Comparison of ENCODE assay signal across 15 cellular contexts in the genomic region with DNA sequence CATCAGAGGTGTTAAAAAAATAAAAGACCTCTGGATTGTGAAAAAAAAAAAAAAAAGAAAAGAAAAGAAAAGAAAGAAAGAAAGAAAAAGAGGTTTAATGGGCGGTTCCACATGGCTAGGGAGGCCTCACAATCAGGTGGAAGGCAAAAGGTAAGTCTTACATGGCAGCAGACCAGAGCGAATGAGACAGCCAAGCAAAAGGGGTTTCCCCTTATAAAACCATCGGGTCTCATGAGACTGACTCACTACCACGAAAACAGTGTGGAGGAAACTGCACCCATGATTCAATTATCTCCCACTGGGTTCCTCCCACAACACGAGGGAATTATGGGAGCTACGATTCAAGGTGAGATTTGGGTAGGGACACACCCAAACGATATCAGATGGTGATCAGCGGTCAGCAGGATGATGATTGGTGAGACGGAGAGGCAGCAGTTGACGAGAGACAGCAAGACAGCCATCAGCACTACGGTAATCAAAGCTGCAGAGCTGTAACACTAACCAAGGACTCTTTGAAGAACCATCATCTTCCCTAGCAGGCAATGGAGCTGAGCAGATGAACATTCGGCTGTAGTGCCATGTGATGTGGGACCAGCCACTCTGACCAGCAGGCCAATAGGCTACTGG. TPM values are rescaled to one million over a fixed set of nuclear protein-coding genes. Genes with fewer than 3 reads are reported as not detected.
DNase-seq lines count a peak whose midpoint lies in the region; ATAC-seq and TF ChIP-seq lines count a peak whose summit lies in the region.
"Had no signal": no experiment of that assay in that cellular context is flagged by ENCODE, and none has a peak within 500 bp of the region (broad histone marks: within the 10 kb centered on the region; RNA-seq: fewer than 3 reads in every experiment).

No MANE protein-coding gene starts in this region.

- intact Hi-C loops in mammary epithelial cell (cut with micrococcal nuclease): no loop called here

- H2AFZ ChIP-seq in mammary epithelial cell (ENCODE audit: low read depth, low read length): no peak overlapping the region

- peaks cover 7% of the 10 kb centered on the region for H3K27me3 Mint-ChIP-seq in mesothelial cell of epicardium (ENCODE audit: low read depth)
- peaks cover 31% of the 10 kb centered on the region for H3K27me3 Mint-ChIP-seq in chondrocyte (ENCODE audit: low read depth)

- no peaks in the 10 kb centered on the region for H3K4me1 ChIP-seq in mammary epithelial cell (ENCODE audit: insufficient read depth, low read length)

- H3K79me2 ChIP-seq in mammary epithelial cell (ENCODE audit: insufficient read depth, low read length): no peaks in the 10 kb centered on the region

- peaks cover under 1% of the 10 kb centered on the region for H3K9me3 ChIP-seq in mammary epithelial cell (replicated peaks; ENCODE audit: insufficient read depth, low read length)

- peaks cover 2% of the 10 kb centered on the region for H3K36me3 Mint-ChIP-seq in mesothelial cell of epicardium
- peaks cover 3% of the 10 kb centered on the region for H3K36me3 Mint-ChIP-seq in chondrocyte (ENCODE audit: low read depth)

- no peak overlapping the region for H3K4me3 ChIP-seq in GM06990 (replicated peaks; ENCODE audit: low read depth, low read length)
- no peak overlapping the region for H3K4me3 ChIP-seq in mammary epithelial cell (replicated peaks in 1 of 3; ENCODE audit: insufficient read depth in 1 of 3, low read depth in 2 of 3, low read length in 3 of 3)

- H3K36me3 ChIP-seq in GM06990 (ENCODE audit: control insufficient read depth, insufficient read depth, low read length) (no peaks in the 10 kb centered on the region), mammary epithelial cell (ENCODE audit: insufficient read depth, low read length) (no peaks in the 10 kb centered on the region)

- DNase-seq in GM06990 (ENCODE audit: extremely low read depth, insufficient read length) (peak; percentile 48), SK-MEL-5 (ENCODE audit: low read depth, low spot score) (peak; percentile 19), mammary epithelial cell (peak; percentile 57), NCI-H2196 (lab: John Stamatoyannopoulos, UW; ENCODE audit: unreplicated experiment) (no peak), mesothelial cell of epicardium (ENCODE audit: low spot score in 2 of 2, unreplicated experiment in 2 of 2) (no peak), chondrocyte (ENCODE audit: low spot score) (no peak)
- peak; percentile 66 for DNase-seq in stimulated activated CD4-positive, alpha-beta T cell treated with anti-CD3 and anti-CD28 coated beads, Interleukin-1b, Interleukin-23, amount 100 ng/mL, for 48 hours
- DNase-seq: amniotic stem cell, erythroblast, left colon, NCI-H748 treated with DMSO at 0.1 percent for 48 hours had no signal

- dilution Hi-C loops in mammary epithelial cell (cut with HindIII; ENCODE audit: low sequenced_read_pairs): no loop called here

- no peak overlapping the region for H3K27ac ChIP-seq in mammary epithelial cell (ENCODE audit: insufficient read depth, low read depth, low read length)

- no peak for ATAC-seq in HG02610 (IDR thresholded peaks at IDR 0.05; ENCODE audit: unreplicated experiment)
- ATAC-seq: left colon had no signal

- H3K27me3 ChIP-seq in GM06990 (replicated peaks; ENCODE audit: control insufficient read depth, insufficient read depth, low read length) (no peaks in the 10 kb centered on the region), mammary epithelial cell (ENCODE audit: insufficient read depth, low read length) (no peaks in the 10 kb centered on the region)

- no peak overlapping the region for H3K4me2 ChIP-seq in mammary epithelial cell (ENCODE audit: insufficient read depth, low read depth, low read length)

- H3K4me3 Mint-ChIP-seq in mesothelial cell of epicardium: no peak overlapping the region
- H3K4me3 Mint-ChIP-seq in chondrocyte (ENCODE audit: unreplicated experiment): no peak overlapping the region
- H3K4me3 Mint-ChIP-seq: T-helper 1 cell treated with Interleukin-12 subunit alpha and Interleukin-12 subunit beta and Interleukin-4 antibody, amounts not matched to agents 30 μg/mL and 1 μg/mL, for 36 hours had no signal

- H3K27ac Mint-ChIP-seq in mesothelial cell of epicardium: no peak overlapping the region
- H3K27ac Mint-ChIP-seq in chondrocyte (ENCODE audit: unreplicated experiment): no peak overlapping the region
- H3K27ac Mint-ChIP-seq: T-helper 1 cell treated with Interleukin-12 subunit alpha and Interleukin-12 subunit beta and Interleukin-4 antibody, amounts not matched to agents 30 μg/mL and 1 μg/mL, for 36 hours had no signal

- no TSS peak for BruUV-seq in mammary epithelial cell (replicated peaks; lab: Mats Ljungman, UMichigan)

- no peak overlapping the region for H3K9ac ChIP-seq in mammary epithelial cell (ENCODE audit: insufficient read depth, low read length)

- in situ Hi-C loops in SK-MEL-5 (cut with HindIII; ENCODE audit: low pct_unique_long_range_greater_than_20kb, low sequenced_read_pairs): no loop called here
- in situ Hi-C loops in mammary epithelial cell (cut with MboI; ENCODE audit: low sequenced_read_pairs in 2 of 2): no loop called here

- CTCF ChIA-PET in mammary epithelial cell (lab: Charles Lee; ENCODE audit: low non-redundant PET): no interaction called here

- H3K4me1 Mint-ChIP-seq in mesothelial cell of epicardium: no peaks in the 10 kb centered on the region
- no peaks in the 10 kb centered on the region for H3K4me1 Mint-ChIP-seq in chondrocyte (ENCODE audit: low read depth)

- no peak for TF ChIP-seq CTCF in GM06990 (IDR thresholded peaks at IDR 0.05; ENCODE audit: insufficient read depth, low read length, poor library complexity, severe bottlenecking)
- no peak for TF ChIP-seq CTCF in mammary epithelial cell (conservative IDR thresholded peaks at IDR 0.05 in 1 of 2, IDR thresholded peaks at IDR 0.05 in 1 of 2; ENCODE audit: extremely low read depth in 1 of 2, insufficient read depth in 1 of 2, low read depth in 1 of 2, low read length in 2 of 2)
- no peak for TF ChIP-seq CTCF in mesothelial cell of epicardium (IDR thresholded peaks at IDR 0.05; ENCODE audit: unreplicated experiment)
- TF ChIP-seq CTCF in chondrocyte (IDR thresholded peaks at IDR 0.05): no peak

- no peaks in the 10 kb centered on the region for H4K20me1 ChIP-seq in mammary epithelial cell (ENCODE audit: insufficient read depth, low read length)

- H3K9me3 Mint-ChIP-seq in mesothelial cell of epicardium (peaks cover 29% of the 10 kb centered on the region), chondrocyte (ENCODE audit: low read depth) (peaks cover 15% of the 10 kb centered on the region)

- 62% methylated on average over 12 of the region's 12 CpGs for WGBS in mammary epithelial cell (ENCODE audit: low coverage, missing lambda C conversion rate)

RNA-seq across cellular contexts. Expression of gene CD209, which starts 3.9 kb away (rescaled TPM):
- total RNA-seq in SK-MEL-5 (2014; rRNA removed; shearing (Covaris generic)): not detected in 2 replicates
- polyA plus RNA-seq in SK-MEL-5 (2015; cell fraction: cytosol; rRNA removed): not detected in 2 replicates
- not detected in 2 replicates for polyA plus RNA-seq in SK-MEL-5 (2015; cell fraction: nucleus; rRNA removed)
- total RNA-seq in mammary epithelial cell (not detected), mesothelial cell of epicardium (not detected in 3 replicates), chondrocyte (not detected in 3 replicates)
- polyA plus RNA-seq in mammary epithelial cell: not detected
- polyA minus RNA-seq in mammary epithelial cell: not detected
- total RNA-seq: osteocyte had no signal

RNA-seq across cellular contexts. Expression of gene CLEC4M, which starts 11.8 kb away (rescaled TPM):
- total RNA-seq in SK-MEL-5 (2014; rRNA removed; shearing (Covaris generic)): not detected in 2 replicates
- 0.04 TPM in 1 of 2 replicates, not detected in the other for polyA plus RNA-seq in SK-MEL-5 (2015; cell fraction: cytosol; rRNA removed)
- polyA plus RNA-seq in SK-MEL-5 (2015; cell fraction: nucleus; rRNA removed): not detected in 2 replicates
- total RNA-seq in mammary epithelial cell (not detected), mesothelial cell of epicardium (1.2 to 2.1 TPM (median 1.5 TPM) in 3 replicates), chondrocyte (not detected in 3 replicates)
- not detected for polyA plus RNA-seq in mammary epithelial cell
- polyA minus RNA-seq in mammary epithelial cell: not detected
- total RNA-seq: left colon, osteocyte, urinary bladder had no signal
- polyA plus RNA-seq: urinary bladder had no signal

RNA-seq across cellular contexts. Expression of gene CLEC4G, which starts 19.4 kb away (rescaled TPM):
- total RNA-seq in SK-MEL-5 (2014; rRNA removed; shearing (Covaris generic)): not detected in 2 replicates
- not detected in 2 replicates for polyA plus RNA-seq in SK-MEL-5 (2015; cell fraction: cytosol; rRNA removed)
- polyA plus RNA-seq in SK-MEL-5 (2015; cell fraction: nucleus; rRNA removed): not detected in 2 replicates
- total RNA-seq in mammary epithelial cell (not detected), mesothelial cell of epicardium (not detected in 3 replicates), chondrocyte (not detected in 3 replicates)
- not detected for polyA plus RNA-seq in mammary epithelial cell
- not detected for polyA minus RNA-seq in mammary epithelial cell
- total RNA-seq: osteocyte had no signal

RNA-seq across cellular contexts. Expression of gene FCER2, which starts 49.3 kb away (rescaled TPM):
- total RNA-seq in SK-MEL-5 (2014; rRNA removed; shearing (Covaris generic)): not detected in 2 replicates
- not detected in 2 replicates for polyA plus RNA-seq in SK-MEL-5 (2015; cell fraction: cytosol; rRNA removed)
- not detected in 2 replicates for polyA plus RNA-seq in SK-MEL-5 (2015; cell fraction: nucleus; rRNA removed)
- total RNA-seq in mammary epithelial cell (not detected), mesothelial cell of epicardium (not detected in 3 replicates), chondrocyte (not detected in 3 replicates)
- polyA plus RNA-seq in mammary epithelial cell: not detected
- polyA minus RNA-seq in mammary epithelial cell: not detected
- total RNA-seq: osteocyte had no signal

Comparison
In these comparisons a context has a peak if more than half of its experiments do, and no peak if none do; other contexts are left out.
1. DNase-seq: peak in GM06990 (single experiment), SK-MEL-5 (single experiment), mammary epithelial cell (single experiment) and stimulated activated CD4-positive, alpha-beta T cell treated with anti-CD3 and anti-CD28 coated beads, Interleukin-1b, Interleukin-23, amount 100 ng/mL, for 48 hours (single experiment); none in NCI-H2196 (single experiment), mesothelial cell of epicardium (0 of 2) and chondrocyte (single experiment).